19 cellular contexts compared by ENCODE assay signal in genomic region chr2:114056294-114057143, GRCh38.
DNase-seq lines count a peak whose midpoint lies in the region; ATAC-seq and TF ChIP-seq lines count a peak whose summit lies in the region.
"Had no signal": no experiment of that assay in that cellular context is flagged by ENCODE, and none has a peak within 500 bp of the region (broad histone marks: within the 10 kb centered on the region; RNA-seq: fewer than 3 reads in every experiment).

No MANE protein-coding gene starts in this region.

- CTCF ChIA-PET in Calu3 (lab: Charles Lee): no interaction called here

- ATAC-seq in GM18907 (IDR thresholded peaks at IDR 0.05; ENCODE audit: unreplicated experiment): peak; percentile 70
- peak; percentile 89 for ATAC-seq in HG02571 (IDR thresholded peaks at IDR 0.05; ENCODE audit: unreplicated experiment)
- peak; percentile 92 for ATAC-seq in HG03045 (IDR thresholded peaks at IDR 0.05; ENCODE audit: unreplicated experiment)
- ATAC-seq in left ventricle myocardium superior: no peak
- ATAC-seq: naive thymus-derived CD4-positive, alpha-beta T cell; PC-3 had no signal

- H3K4me3 Mint-ChIP-seq in CD14-positive monocyte: no peak overlapping the region
- no peak overlapping the region for H3K4me3 Mint-ChIP-seq in Calu3 (ENCODE audit: low read depth, unreplicated experiment)
- H3K4me3 Mint-ChIP-seq: central memory CD8-positive, alpha-beta T cell; naive thymus-derived CD4-positive, alpha-beta T cell had no signal

- DNase-seq in left ventricle myocardium superior (no peak), CD14-positive monocyte (ENCODE audit: low spot score) (no peak), Calu3 (no peak)
- no peak for DNase-seq in activated CD4-positive, alpha-beta T cell treated with anti-CD3 and anti-CD28 coated beads, Interleukin-2, amount 50 U/mL, for 48 hours
- DNase-seq: activated gamma-delta T cell; AML-193; effector CD8-positive, alpha-beta T cell; head of caudate nucleus; islet precursor cell; mammary epithelial cell; naive thymus-derived CD4-positive, alpha-beta T cell; NCI-H1417 treated with DMSO at 0.1 percent for 48 hours; PC-3; SJCRH30; thyroid gland had no signal

- H3K4me1 Mint-ChIP-seq in CD14-positive monocyte: no peaks in the 10 kb centered on the region
- H3K4me1 Mint-ChIP-seq in Calu3 (ENCODE audit: low read depth, unreplicated experiment): no peaks in the 10 kb centered on the region
- H3K4me1 Mint-ChIP-seq: central memory CD8-positive, alpha-beta T cell; naive thymus-derived CD4-positive, alpha-beta T cell had no signal

- intact Hi-C loops in left ventricle myocardium superior (cut with micrococcal nuclease): no loop called here
- intact Hi-C loops in CD14-positive monocyte (cut with micrococcal nuclease): no loop called here
- intact Hi-C loops in Calu3 (cut with micrococcal nuclease; ENCODE audit: unreplicated experiment): no loop called here

- H3K9me3 Mint-ChIP-seq in CD14-positive monocyte: peaks cover 0 to 6% (median 2%) of the 10 kb centered on the region in 7 donors
- H3K9me3 Mint-ChIP-seq in Calu3 (ENCODE audit: low read depth, unreplicated experiment): no peaks in the 10 kb centered on the region
- H3K9me3 Mint-ChIP-seq: central memory CD8-positive, alpha-beta T cell had no signal

- TF ChIP-seq CTCF in CD14-positive monocyte (IDR thresholded peaks at IDR 0.05) (no peak), Calu3 (IDR thresholded peaks at IDR 0.05; ENCODE audit: unreplicated experiment) (no peak)

- no TSS peak for BruUV-seq in Calu3 (replicated peaks; lab: Mats Ljungman, UMichigan)

- H3K27me3 Mint-ChIP-seq in CD14-positive monocyte (ENCODE audit: low read depth in 3 of 3) (peaks cover 0 to 6% (median 0%) of the 10 kb centered on the region in 3 donors), Calu3 (ENCODE audit: unreplicated experiment) (peaks cover 13% of the 10 kb centered on the region)

- no peaks in the 10 kb centered on the region for H3K36me3 Mint-ChIP-seq in CD14-positive monocyte
- no peaks in the 10 kb centered on the region for H3K36me3 Mint-ChIP-seq in Calu3 (ENCODE audit: insufficient read depth, unreplicated experiment)
- H3K36me3 Mint-ChIP-seq: naive thymus-derived CD4-positive, alpha-beta T cell had no signal

- no peak overlapping the region for H3K27ac Mint-ChIP-seq in CD14-positive monocyte
- H3K27ac Mint-ChIP-seq in Calu3 (ENCODE audit: unreplicated experiment): no peak overlapping the region
- H3K27ac Mint-ChIP-seq: naive thymus-derived CD4-positive, alpha-beta T cell had no signal
